In the genomic region with DNA sequence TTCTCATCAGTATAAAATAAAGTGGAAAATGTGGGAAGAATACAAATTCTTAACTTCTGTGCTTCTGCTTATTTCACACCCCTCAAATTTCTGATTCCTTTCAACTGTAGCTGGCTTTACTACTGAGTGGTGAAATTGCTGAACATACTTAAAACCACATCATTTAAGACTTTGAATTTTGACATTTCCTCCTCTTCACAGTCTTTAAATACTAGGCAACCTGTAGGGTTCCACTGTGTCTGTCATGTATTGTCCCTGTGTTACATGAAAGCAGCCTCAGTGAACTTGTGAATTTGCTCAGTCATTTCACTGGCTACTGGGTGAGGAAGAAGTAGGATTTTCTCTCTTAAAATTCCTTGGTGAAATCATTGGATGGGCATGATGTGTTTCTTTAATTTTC, we compare ENCODE assay signal across 8 cellular contexts.
A peak's percentile ranks its signal among the peaks of the same experiment; 100 is the strongest.
DNase-seq lines count a peak whose midpoint lies in the region; ATAC-seq and TF ChIP-seq lines count a peak whose summit lies in the region.
"Not testable (repeated sequence)": the region's sequence is repeated elsewhere in the genome, so short reads cannot be mapped to it uniquely, and the experiment has no call there.

No MANE protein-coding gene starts in this region.

- H3F3A ChIP-seq in GM23248 (ENCODE audit: insufficient read depth): peaks cover 24% of the 10 kb centered on the region
- not testable (repeated sequence) for H3F3A ChIP-seq in OCI-LY1 (ENCODE audit: insufficient read depth, low read length)

- H3K9ac ChIP-seq in GM23248 (0 out of 2 replicates have a peak overlapping the region, but pooled peaks have one; percentile 6), OCI-LY1 (ENCODE audit: low read length) (peak overlapping the region; percentile 22)

- peak overlapping the region in 2 of 3 donors; percentile 59 to 62 for H3K27ac Mint-ChIP-seq in CD4-positive, CD25-positive, alpha-beta regulatory T cell
- H3K27ac Mint-ChIP-seq in activated T-helper 2 cell treated with anti-CD3 and anti-CD28 coated beads, Interferon-gamma antibody, Interleukin-2, Interleukin-4, amounts not matched to agents 10 μg/mL and 5 μg/mL and 100 μg/mL, durations not matched to agents 14 hours and 24 hours and 36 hours: peak overlapping the region; percentile 29
- H3K27ac Mint-ChIP-seq in chondrocyte (ENCODE audit: unreplicated experiment): peak overlapping the region; percentile 46
- peak overlapping the region in 6 of 9 donors; percentile 25 to 91 (median 50) for H3K27ac Mint-ChIP-seq in naive thymus-derived CD4-positive, alpha-beta T cell

- POLR2A ChIA-PET in naive thymus-derived CD4-positive, alpha-beta T cell (lab: Charles Lee): interaction anchor here (0.7 kb wide), 1 partner anchor 150 kb away, joined by 3 read pairs; no protein-coding TSS in a partner anchor

- H3K9me2 ChIP-seq in GM23248 (ENCODE audit: insufficient read depth); OCI-LY1 (ENCODE audit: low read depth, low read length): not testable (repeated sequence)

- H3K4me1 Mint-ChIP-seq in CD4-positive, CD25-positive, alpha-beta regulatory T cell: peaks cover 21 to 75% (median 67%) of the 10 kb centered on the region in 4 donors
- peaks cover 42% of the 10 kb centered on the region for H3K4me1 Mint-ChIP-seq in activated T-helper 2 cell treated with anti-CD3 and anti-CD28 coated beads, Interferon-gamma antibody, Interleukin-2, Interleukin-4, amounts not matched to agents 10 μg/mL and 5 μg/mL and 100 μg/mL, durations not matched to agents 14 hours and 24 hours and 36 hours (ENCODE audit: low read depth)
- peaks cover 74% of the 10 kb centered on the region for H3K4me1 Mint-ChIP-seq in chondrocyte (ENCODE audit: low read depth)
- H3K4me1 Mint-ChIP-seq in naive thymus-derived CD4-positive, alpha-beta T cell: peaks cover 39 to 92% (median 78%) of the 10 kb centered on the region in 7 donors

- H3K27me3 Mint-ChIP-seq in CD4-positive, CD25-positive, alpha-beta regulatory T cell; activated T-helper 2 cell treated with anti-CD3 and anti-CD28 coated beads, Interferon-gamma antibody, Interleukin-2, Interleukin-4, amounts not matched to agents 10 μg/mL and 5 μg/mL and 100 μg/mL, durations not matched to agents 14 hours and 24 hours and 36 hours (ENCODE audit: low read depth); chondrocyte (ENCODE audit: low read depth); naive thymus-derived CD4-positive, alpha-beta T cell: not testable (repeated sequence)

- CTCF ChIA-PET in naive thymus-derived CD4-positive, alpha-beta T cell (lab: Charles Lee): not testable (repeated sequence)

- not testable (repeated sequence) for H3K36me3 ChIP-seq in CD4-positive, CD25-positive, alpha-beta regulatory T cell (ENCODE audit: control insufficient read depth, insufficient read depth, low read length); GM23248 (ENCODE audit: low read depth); OCI-LY1 (ENCODE audit: insufficient read depth, low read length); WERI-Rb-1; naive thymus-derived CD4-positive, alpha-beta T cell (ENCODE audit: control insufficient read depth in 2 of 3, insufficient read depth in 3 of 3, low read length in 3 of 3)

- H3K9me3 ChIP-seq in CD4-positive, CD25-positive, alpha-beta regulatory T cell (ENCODE audit: control insufficient read depth in 2 of 2, low read length in 2 of 2); GM23248 (ENCODE audit: low read depth); OCI-LY1 (ENCODE audit: low read length); WERI-Rb-1 (ENCODE audit: severe bottlenecking); naive thymus-derived CD4-positive, alpha-beta T cell (ENCODE audit: control insufficient read depth in 2 of 3, low read length in 3 of 3): not testable (repeated sequence)

- H4K20me1 ChIP-seq in GM23248 (ENCODE audit: insufficient read depth); OCI-LY1 (ENCODE audit: insufficient read depth, low read length): not testable (repeated sequence)

- not testable (repeated sequence) for H3K36me3 Mint-ChIP-seq in CD4-positive, CD25-positive, alpha-beta regulatory T cell; activated T-helper 2 cell treated with anti-CD3 and anti-CD28 coated beads, Interferon-gamma antibody, Interleukin-2, Interleukin-4, amounts not matched to agents 10 μg/mL and 5 μg/mL and 100 μg/mL, durations not matched to agents 14 hours and 24 hours and 36 hours (ENCODE audit: low read depth); chondrocyte (ENCODE audit: low read depth); naive thymus-derived CD4-positive, alpha-beta T cell

- not testable (repeated sequence) for H3K4me3 Mint-ChIP-seq in CD4-positive, CD25-positive, alpha-beta regulatory T cell; activated T-helper 2 cell treated with anti-CD3 and anti-CD28 coated beads, Interferon-gamma antibody, Interleukin-2, Interleukin-4, amounts not matched to agents 10 μg/mL and 5 μg/mL and 100 μg/mL, durations not matched to agents 14 hours and 24 hours and 36 hours (ENCODE audit: low read depth); chondrocyte (ENCODE audit: unreplicated experiment)
- peak overlapping the region in 5 of 10 donors; percentile 7 to 53 (median 45) for H3K4me3 Mint-ChIP-seq in naive thymus-derived CD4-positive, alpha-beta T cell

- H3K4me2 ChIP-seq in GM23248 (ENCODE audit: unreplicated experiment): peak overlapping the region; percentile 16
- H3K4me2 ChIP-seq in OCI-LY1 (ENCODE audit: low read length): peak overlapping the region; percentile 17

- not testable (repeated sequence) for H3K4me3 ChIP-seq in CD4-positive, CD25-positive, alpha-beta regulatory T cell (ENCODE audit: low read depth, low read length); GM23248; WERI-Rb-1 (ENCODE audit: low read depth, low read length); naive thymus-derived CD4-positive, alpha-beta T cell (ENCODE audit: low read length)
- H3K4me3 ChIP-seq in OCI-LY1 (ENCODE audit: low read depth, low read length, poor library complexity, severe bottlenecking): peak overlapping the region; percentile 0

- H3K9me3 Mint-ChIP-seq in CD4-positive, CD25-positive, alpha-beta regulatory T cell; activated T-helper 2 cell treated with anti-CD3 and anti-CD28 coated beads, Interferon-gamma antibody, Interleukin-2, Interleukin-4, amounts not matched to agents 10 μg/mL and 5 μg/mL and 100 μg/mL, durations not matched to agents 14 hours and 24 hours and 36 hours; chondrocyte (ENCODE audit: low read depth); naive thymus-derived CD4-positive, alpha-beta T cell: not testable (repeated sequence)

- intact Hi-C loops in activated T-helper 2 cell treated with anti-CD3 and anti-CD28 coated beads, Interferon-gamma antibody, Interleukin-2, Interleukin-4, amounts not matched to agents 10 μg/mL and 5 μg/mL and 100 μg/mL, durations not matched to agents 14 hours and 24 hours and 36 hours (cut with micrococcal nuclease): not testable (repeated sequence)
- intact Hi-C loops in naive thymus-derived CD4-positive, alpha-beta T cell (cut with micrococcal nuclease): loop anchor here (5.0 to 10.0 kb wide), 2 partner anchors 69 to 103 kb away; no protein-coding TSS in a partner anchor

- not testable (repeated sequence) for H2AFZ ChIP-seq in GM23248; OCI-LY1 (ENCODE audit: low read length)

- not testable (repeated sequence) for ATAC-seq in CD4-positive, CD25-positive, alpha-beta regulatory T cell (ENCODE audit: low read depth in 2 of 2)
- peak; percentile 57 for ATAC-seq in naive thymus-derived CD4-positive, alpha-beta T cell
- peak; percentile 37 for ATAC-seq in stimulated activated naive CD8-positive, alpha-beta T cell treated with anti-CD3 and anti-CD28 coated beads, Interleukin-15, Interleukin-2, amounts not matched to agents 100 U/mL and 50 U/mL, for 24 hours

- not testable (repeated sequence) for TF ChIP-seq CTCF in OCI-LY1 (IDR thresholded peaks at IDR 0.05; ENCODE audit: low read length); WERI-Rb-1 (IDR thresholded peaks at IDR 0.05; ENCODE audit: low read depth, low read length); chondrocyte (IDR thresholded peaks at IDR 0.05)

- H3K4me1 ChIP-seq in CD4-positive, CD25-positive, alpha-beta regulatory T cell (ENCODE audit: control insufficient read depth, insufficient read depth, low read length, poor library complexity, severe bottlenecking): peaks cover 21% of the 10 kb centered on the region
- H3K4me1 ChIP-seq in GM23248 (ENCODE audit: insufficient read depth) (peaks cover 43% of the 10 kb centered on the region), OCI-LY1 (ENCODE audit: insufficient read depth, low read length, severe bottlenecking) (peaks cover 97% of the 10 kb centered on the region)
- peaks cover 3 to 20% of the 10 kb centered on the region in 2 donors for H3K4me1 ChIP-seq in naive thymus-derived CD4-positive, alpha-beta T cell (ENCODE audit: control insufficient read depth in 2 of 2, insufficient read depth in 2 of 2, low read length in 2 of 2)

- peak in 1 of 3 donors; percentile 33 for DNase-seq in CD4-positive, CD25-positive, alpha-beta regulatory T cell
- not testable (repeated sequence) for DNase-seq in GM23248; WERI-Rb-1; activated T-helper 2 cell treated with anti-CD3 and anti-CD28 coated beads, Interferon-gamma antibody, Interleukin-2, Interleukin-4, amounts not matched to agents 10 μg/mL and 5 μg/mL and 100 μg/mL, durations not matched to agents 14 hours and 24 hours and 36 hours (ENCODE audit: low spot score); chondrocyte (ENCODE audit: low spot score); stimulated activated naive CD8-positive, alpha-beta T cell treated with anti-CD3 and anti-CD28 coated beads, Interleukin-15, Interleukin-2, amounts not matched to agents 100 U/mL and 50 U/mL, for 24 hours
- peak in 5 of 9 donors; percentile 14 to 40 (median 30) for DNase-seq in naive thymus-derived CD4-positive, alpha-beta T cell

- in situ Hi-C loops in GM23248 (cut with MboI): not testable (repeated sequence)

- H3K27me3 ChIP-seq in CD4-positive, CD25-positive, alpha-beta regulatory T cell (ENCODE audit: control insufficient read depth, insufficient read depth, low read length); GM23248 (replicated peaks; ENCODE audit: insufficient read depth); OCI-LY1 (ENCODE audit: insufficient read depth, low read length); WERI-Rb-1 (ENCODE audit: insufficient read depth, low read depth, severe bottlenecking); naive thymus-derived CD4-positive, alpha-beta T cell (ENCODE audit: control insufficient read depth in 2 of 2, insufficient read depth in 2 of 2, low read length in 2 of 2): not testable (repeated sequence)

- peaks cover 88% of the 10 kb centered on the region for H3K79me2 ChIP-seq in GM23248 (ENCODE audit: insufficient read depth)
- peaks cover 47% of the 10 kb centered on the region for H3K79me2 ChIP-seq in OCI-LY1 (ENCODE audit: insufficient read depth, low read length)

- not testable (repeated sequence) for H3K27ac ChIP-seq in CD4-positive, CD25-positive, alpha-beta regulatory T cell (ENCODE audit: insufficient read depth, low read length, poor library complexity, severe bottlenecking); GM23248; naive thymus-derived CD4-positive, alpha-beta T cell (ENCODE audit: low read depth, low read length)
- H3K27ac ChIP-seq in OCI-LY1 (ENCODE audit: low read depth, low read length, poor library complexity, severe bottlenecking) (peak overlapping the region; percentile 97), WERI-Rb-1 (peak overlapping the region; percentile 88)
